ENCODE assay signal across 8 cellular contexts in genomic region chr22:37686002-37686982, GRCh38. TPM values are rescaled to one million over a fixed set of nuclear protein-coding genes. Genes with fewer than 3 reads are reported as not detected.
DNase-seq lines count a peak whose midpoint lies in the region; ATAC-seq lines count a peak whose summit lies in the region.

A gene with protein sequence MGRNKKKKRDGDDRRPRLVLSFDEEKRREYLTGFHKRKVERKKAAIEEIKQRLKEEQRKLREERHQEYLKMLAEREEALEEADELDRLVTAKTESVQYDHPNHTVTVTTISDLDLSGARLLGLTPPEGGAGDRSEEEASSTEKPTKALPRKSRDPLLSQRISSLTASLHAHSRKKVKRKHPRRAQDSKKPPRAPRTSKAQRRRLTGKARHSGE (plus strand): TSS chr22:37686343. CDS start chr22:37686393, 50 bp downstream.

- peaks cover 7% of the 10 kb centered on the region for H3K79me2 ChIP-seq in ACC112 (ENCODE audit: control insufficient read depth, insufficient read depth, low read length, unreplicated experiment)

- peak; percentile 56 for ATAC-seq in GM18873 (IDR thresholded peaks at IDR 0.05; ENCODE audit: low FRiP score, unreplicated experiment)
- peak; percentile 78 for ATAC-seq in HG03196 (IDR thresholded peaks at IDR 0.05; ENCODE audit: unreplicated experiment)
- ATAC-seq in left colon, result peak; percentile 72

- H3K4me1 ChIP-seq in ACC112 (ENCODE audit: control insufficient read depth, insufficient read depth, low read length, unreplicated experiment), result peaks cover 2% of the 10 kb centered on the region

- H2AFZ ChIP-seq in ACC112 (ENCODE audit: low read length, unreplicated experiment), result no peak within 1 kb of the TSS

- H3K36me3 ChIP-seq in ACC112 (ENCODE audit: insufficient read depth, low read length), result no peaks in the 10 kb centered on the region

- H3K27ac ChIP-seq in ACC112 (ENCODE audit: low read depth, low read length) (peak within 1 kb of the TSS; percentile 71), cingulate gyrus (ENCODE audit: low read depth, low read length) (peak within 1 kb of the TSS; percentile 80)

- intact Hi-C loops in left colon (cut with DNase I, micrococcal nuclease), result loop anchor here in 1 of 2 donors (10.0 kb wide), 1 partner anchor 49 kb away; no protein-coding TSS in a partner anchor

- DNase-seq in NCI-H510A (lab: John Stamatoyannopoulos, UW) (peak; percentile 65), left colon (peak; percentile 84 to 89)
- DNase-seq in activated CD4-positive, alpha-beta T cell treated with anti-CD3 and anti-CD28 coated beads for 4 hours, result peak; percentile 72
- peak; percentile 78 to 80 for DNase-seq in stimulated activated CD4-positive, alpha-beta T cell treated with anti-CD3 and anti-CD28 coated beads, Interleukin-2, amount 100 ng/mL, for 24 hours

- peak within 1 kb of the TSS; percentile 93 for H3K4me3 ChIP-seq in ACC112 (ENCODE audit: low read depth, low read length)

- no peaks in the 10 kb centered on the region for H3K27me3 ChIP-seq in ACC112 (ENCODE audit: insufficient read depth, low read length)

RNA-seq across cellular contexts. Expression of the gene that starts here (rescaled TPM):
- 10 to 100 TPM; 30.3 to 38.2 TPM for total RNA-seq in left colon

Comparison
In these comparisons a context has a peak if more than half of its experiments do, and no peak if none do; other contexts are left out.
1. Peak in every context shown above with its lines: DNase-seq, ATAC-seq, H3K4me3 ChIP-seq and H3K27ac ChIP-seq.